21 cellular contexts compared by ENCODE assay signal in genomic region chr1:24489674-24490073, GRCh38. TPM values are rescaled to one million over a fixed set of nuclear protein-coding genes. Genes with fewer than 3 reads are reported as not detected.
DNase-seq lines count a peak whose midpoint lies in the region; ATAC-seq, FAIRE-seq and TF ChIP-seq lines count a peak whose summit lies in the region.
"Had no signal": no experiment of that assay in that cellular context is flagged by ENCODE, and none has a peak within 500 bp of the region (broad histone marks: within the 10 kb centered on the region; RNA-seq: fewer than 3 reads in every experiment).

No MANE protein-coding gene starts in this region.

- CTCF ChIA-PET in activated naive CD4-positive, alpha-beta T cell treated with anti-CD3 and anti-CD28 coated beads for 36 hours (lab: Charles Lee), result interaction anchor here (1.9 kb wide), 1 partner anchor 14 kb away, joined by 6 read pairs; no protein-coding TSS in a partner anchor
- CTCF ChIA-PET in CD8-positive, alpha-beta T cell (lab: Charles Lee), result interaction anchor here (1.0 to 1.5 kb wide), 3 partner anchors 11 to 97 kb away, joined by 3 to 4 read pairs (median 3); partner anchors contain the start of gene NIPAL3
- CTCF ChIA-PET in WTC11 (lab: Charles Lee), result interaction anchor here (1.0 kb wide), 1 partner anchor 37 kb away, joined by 3 read pairs; no protein-coding TSS in a partner anchor
- CTCF ChIA-PET in naive thymus-derived CD4-positive, alpha-beta T cell (lab: Charles Lee), result interaction anchor here (4.1 kb wide), 1 partner anchor 11 kb away, joined by 38 read pairs; the partner anchor contains the start of gene RCAN3

- H3K9me3 Mint-ChIP-seq in activated naive CD4-positive, alpha-beta T cell treated with anti-CD3 and anti-CD28 coated beads for 36 hours, result peaks cover 3% of the 10 kb centered on the region
- no peaks in the 10 kb centered on the region for H3K9me3 Mint-ChIP-seq in CD8-positive, alpha-beta T cell
- H3K9me3 Mint-ChIP-seq in WTC11, result peaks cover 26% of the 10 kb centered on the region
- H3K9me3 Mint-ChIP-seq in naive thymus-derived CD4-positive, alpha-beta T cell, result peaks cover 0 to 2% (median 0%) of the 10 kb centered on the region in 11 donors

- FAIRE-seq in D721Med (lab: Jason Lieb, UNC) (no peak), kidney (lab: Jason Lieb, UNC) (no peak)
- FAIRE-seq: GM19239 had no signal

- H3K9me3 ChIP-seq in CD8-positive, alpha-beta T cell (ENCODE audit: low read length), result no peaks in the 10 kb centered on the region
- H3K9me3 ChIP-seq in naive thymus-derived CD4-positive, alpha-beta T cell (ENCODE audit: control insufficient read depth in 2 of 3, low read length in 3 of 3), result peaks cover 0 to 3% (median 0%) of the 10 kb centered on the region in 3 experiments
- H3K9me3 ChIP-seq in kidney (ENCODE audit: control insufficient read depth in 1 of 2, low read length in 2 of 2), result no peaks in the 10 kb centered on the region

- peak overlapping the region; percentile 92 for H3K27ac Mint-ChIP-seq in activated naive CD4-positive, alpha-beta T cell treated with anti-CD3 and anti-CD28 coated beads for 36 hours
- peak overlapping the region; percentile 84 for H3K27ac Mint-ChIP-seq in CD8-positive, alpha-beta T cell
- no peak overlapping the region for H3K27ac Mint-ChIP-seq in WTC11
- peak overlapping the region in 7 of 9 donors; percentile 20 to 99 (median 78) for H3K27ac Mint-ChIP-seq in naive thymus-derived CD4-positive, alpha-beta T cell

- no peaks in the 10 kb centered on the region for H3K27me3 Mint-ChIP-seq in activated naive CD4-positive, alpha-beta T cell treated with anti-CD3 and anti-CD28 coated beads for 36 hours (ENCODE audit: low read depth)
- H3K27me3 Mint-ChIP-seq in CD8-positive, alpha-beta T cell (ENCODE audit: low read depth), result no peaks in the 10 kb centered on the region
- H3K27me3 Mint-ChIP-seq in WTC11 (ENCODE audit: low read depth), result peaks cover 7% of the 10 kb centered on the region
- H3K27me3 Mint-ChIP-seq in naive thymus-derived CD4-positive, alpha-beta T cell, result no peaks in the 10 kb centered on the region

- POLR2A ChIA-PET in CD8-positive, alpha-beta T cell (lab: Charles Lee), result interaction anchor here (0.9 to 1.4 kb wide), 3 partner anchors 12 to 13 kb away, joined by 3 to 5 read pairs (median 4); partner anchors contain the start of gene RCAN3
- POLR2A ChIA-PET in WTC11 (lab: Charles Lee), result interaction anchor here (0.5 kb wide), 1 partner anchor 62 kb away, joined by 4 read pairs; no protein-coding TSS in a partner anchor
- POLR2A ChIA-PET in naive thymus-derived CD4-positive, alpha-beta T cell (lab: Charles Lee), result interaction anchor here (0.8 to 27.5 kb wide), 3 partner anchors 6 to 965 kb away, joined by 4 to 929 read pairs (median 929); partner anchors contain the start of gene RCAN3

- no peak overlapping the region for H3K4me3 ChIP-seq in CD8-positive, alpha-beta T cell (ENCODE audit: low read depth, low read length)
- no peak overlapping the region for H3K4me3 ChIP-seq in naive thymus-derived CD4-positive, alpha-beta T cell (ENCODE audit: low read length)
- no peak overlapping the region for H3K4me3 ChIP-seq in kidney (ENCODE audit: low read length in 2 of 2)
- H3K4me3 ChIP-seq: SJCRH30 had no signal

- no peaks in the 10 kb centered on the region for H3K36me3 ChIP-seq in CD8-positive, alpha-beta T cell (ENCODE audit: insufficient read depth, low read length)
- H3K36me3 ChIP-seq in naive thymus-derived CD4-positive, alpha-beta T cell (ENCODE audit: control insufficient read depth in 2 of 3, insufficient read depth in 3 of 3, low read length in 3 of 3), result no peaks in the 10 kb centered on the region
- H3K36me3 ChIP-seq in kidney (ENCODE audit: control insufficient read depth in 1 of 2, insufficient read depth in 2 of 2, low read length in 2 of 2), result no peaks in the 10 kb centered on the region
- H3K36me3 ChIP-seq: SJCRH30 had no signal

- no peak for DNase-seq in activated naive CD4-positive, alpha-beta T cell treated with anti-CD3 and anti-CD28 coated beads for 36 hours
- no peak for DNase-seq in activated naive CD4-positive, alpha-beta T cell treated with anti-CD3 and anti-CD28 coated beads, Interleukin-2, amount 50 U/mL, for 16 hours
- no peak for DNase-seq in CD8-positive, alpha-beta T cell
- DNase-seq in WTC11 (ENCODE audit: low spot score) (no peak), D721Med (ENCODE audit: insufficient read length, low spot score) (no peak), kidney (no peak)
- DNase-seq in naive thymus-derived CD4-positive, alpha-beta T cell, result no peak
- DNase-seq: C1 segment of cervical spinal cord; Kasumi-1; NCI-H1105; NCI-H2029; NCI-H446; NCI-H524 treated with DMSO at 0.1 percent for 48 hours; NCI-H82; NK-92 treated with Interleukin-12 subunit alpha and Interleukin-12 subunit beta, amount 100 ng/mL, for 24 hours; PC-3; SJCRH30 had no signal

- intact Hi-C loops in activated naive CD4-positive, alpha-beta T cell treated with anti-CD3 and anti-CD28 coated beads for 36 hours (cut with micrococcal nuclease), result loop anchor here (2.0 to 10.0 kb wide), 3 partner anchors 153 to 545 kb away; partner anchors contain the start of gene SRRM1
- intact Hi-C loops in CD8-positive, alpha-beta T cell (cut with DNase I, micrococcal nuclease), result no loop called here
- intact Hi-C loops in naive thymus-derived CD4-positive, alpha-beta T cell (cut with micrococcal nuclease), result no loop called here
- intact Hi-C loops in kidney (cut with DNase I), result no loop called here

- no peak for TF ChIP-seq CTCF in CD8-positive, alpha-beta T cell (IDR thresholded peaks at IDR 0.05)
- TF ChIP-seq CTCF in WTC11 (IDR thresholded peaks at IDR 0.05), result no peak
- TF ChIP-seq CTCF in D721Med (IDR thresholded peaks at IDR 0.05; ENCODE audit: insufficient read depth, missing control alignments), result no peak
- TF ChIP-seq CTCF in kidney (IDR thresholded peaks at IDR 0.05; ENCODE audit: borderline replicate concordance, extremely low read depth, insufficient read depth), result no peak

- H3K27me3 ChIP-seq in CD8-positive, alpha-beta T cell (ENCODE audit: insufficient read depth, low read length), result no peaks in the 10 kb centered on the region
- H3K27me3 ChIP-seq in naive thymus-derived CD4-positive, alpha-beta T cell (ENCODE audit: control insufficient read depth in 2 of 2, insufficient read depth in 2 of 2, low read length in 2 of 2), result no peaks in the 10 kb centered on the region

- no peak overlapping the region for H3K27ac ChIP-seq in CD8-positive, alpha-beta T cell (ENCODE audit: low read depth, low read length)
- no peak overlapping the region for H3K27ac ChIP-seq in naive thymus-derived CD4-positive, alpha-beta T cell (ENCODE audit: low read depth, low read length)
- no peak overlapping the region for H3K27ac ChIP-seq in kidney (ENCODE audit: low read depth in 2 of 2, low read length in 2 of 2)
- H3K27ac ChIP-seq: SJCRH30 had no signal

- H3K4me3 Mint-ChIP-seq in activated naive CD4-positive, alpha-beta T cell treated with anti-CD3 and anti-CD28 coated beads for 36 hours, result no peak overlapping the region
- no peak overlapping the region for H3K4me3 Mint-ChIP-seq in CD8-positive, alpha-beta T cell
- H3K4me3 Mint-ChIP-seq in WTC11, result no peak overlapping the region
- peak overlapping the region in 5 of 10 donors; percentile 50 to 60 (median 56) for H3K4me3 Mint-ChIP-seq in naive thymus-derived CD4-positive, alpha-beta T cell

- H3K36me3 Mint-ChIP-seq in activated naive CD4-positive, alpha-beta T cell treated with anti-CD3 and anti-CD28 coated beads for 36 hours (ENCODE audit: low read depth), result peaks cover 3% of the 10 kb centered on the region
- no peaks in the 10 kb centered on the region for H3K36me3 Mint-ChIP-seq in CD8-positive, alpha-beta T cell
- peaks cover 24% of the 10 kb centered on the region for H3K36me3 Mint-ChIP-seq in WTC11
- H3K36me3 Mint-ChIP-seq in naive thymus-derived CD4-positive, alpha-beta T cell, result peaks cover 3 to 22% (median 13%) of the 10 kb centered on the region in 5 donors

- no peak overlapping the region for H3K9ac ChIP-seq in kidney (ENCODE audit: low read length in 2 of 2)

- no peak for ATAC-seq in CD8-positive, alpha-beta T cell
- ATAC-seq in WTC11, result no peak
- no peak for ATAC-seq in naive thymus-derived CD4-positive, alpha-beta T cell
- ATAC-seq: HCT116, PC-3, Right ventricle myocardium inferior, SK-N-SH treated with all-trans-retinoic acid at 6 μM for 48 hours had no signal

- peaks cover 55% of the 10 kb centered on the region for H3K4me1 ChIP-seq in CD8-positive, alpha-beta T cell (ENCODE audit: insufficient read depth, low read length)
- peaks cover 22 to 50% of the 10 kb centered on the region in 2 donors for H3K4me1 ChIP-seq in naive thymus-derived CD4-positive, alpha-beta T cell (ENCODE audit: control insufficient read depth in 2 of 2, insufficient read depth in 2 of 2, low read length in 2 of 2)
- no peaks in the 10 kb centered on the region for H3K4me1 ChIP-seq in kidney (ENCODE audit: control insufficient read depth in 1 of 2, insufficient read depth in 1 of 2, low read depth in 1 of 2, low read length in 2 of 2)
- H3K4me1 ChIP-seq: SJCRH30 had no signal

- peaks cover 69% of the 10 kb centered on the region for H3K4me1 Mint-ChIP-seq in activated naive CD4-positive, alpha-beta T cell treated with anti-CD3 and anti-CD28 coated beads for 36 hours (ENCODE audit: low read depth)
- peaks cover 50% of the 10 kb centered on the region for H3K4me1 Mint-ChIP-seq in CD8-positive, alpha-beta T cell (ENCODE audit: low read depth)
- no peaks in the 10 kb centered on the region for H3K4me1 Mint-ChIP-seq in WTC11
- peaks cover 34 to 74% (median 56%) of the 10 kb centered on the region in 7 donors for H3K4me1 Mint-ChIP-seq in naive thymus-derived CD4-positive, alpha-beta T cell

TF ChIP-seq in WTC11, 78 proteins besides CTCF, POLR2A, EP300 and RAD21 (continues in another document):
- no peak for TF ChIP-seq IRF1 (CRISPR knock-in tag; IDR thresholded peaks at IDR 0.05)
- TF ChIP-seq ZNF121 (CRISPR knock-in tag; IDR thresholded peaks at IDR 0.05), result 0 out of 2 replicates have a peak, but pooled peaks have one; percentile 11

RNA-seq across cellular contexts. Expression of gene RCAN3, which starts 13.0 kb away (rescaled TPM):
- 10 to 100 TPM; 70.8 to 71.9 TPM for total RNA-seq in activated naive CD4-positive, alpha-beta T cell treated with anti-CD3 and anti-CD28 coated beads for 36 hours
- total RNA-seq in CD8-positive, alpha-beta T cell, result 100 to 1,000 TPM; 129 to 130 TPM
- total RNA-seq in WTC11 (2021) (16.9 to 23.3 TPM (median 16.9 TPM) in 3 replicates), kidney (27.1 TPM)
- 100 to 1,000 TPM in 4 of 5 experiments, 10 to 100 TPM in 1; 68.5 to 247 (median 183) TPM for total RNA-seq in naive thymus-derived CD4-positive, alpha-beta T cell
- polyA plus RNA-seq in naive thymus-derived CD4-positive, alpha-beta T cell, result 100 to 1,000 TPM; 171 to 179 TPM
- 3.5 TPM for polyA plus RNA-seq in kidney (ENCODE audit: insufficient read depth, low read depth, low replicate concordance)
